In genomic region chr19:2650515-2650914, GRCh38 we compare ENCODE assay signal across 23 cellular contexts. TPM values are rescaled to one million over a fixed set of nuclear protein-coding genes. Genes with fewer than 3 reads are reported as not detected.
DNase-seq lines count a peak whose midpoint lies in the region; ATAC-seq, FAIRE-seq and TF ChIP-seq lines count a peak whose summit lies in the region.
"Had no signal": no experiment of that assay in that cellular context is flagged by ENCODE, and none has a peak within 500 bp of the region (broad histone marks: within the 10 kb centered on the region; RNA-seq: fewer than 3 reads in every experiment).

No MANE protein-coding gene starts in this region.

- H3K4me2 ChIP-seq in BLaER1 (no peak overlapping the region), PC-3 (ENCODE audit: low read length) (no peak overlapping the region)
- H3K4me2 ChIP-seq: GM23338 had no signal

- H3K9ac ChIP-seq in BLaER1 (no peak overlapping the region), kidney (ENCODE audit: low read length in 2 of 2) (no peak overlapping the region), PC-3 (ENCODE audit: low read length) (no peak overlapping the region)

- no peaks in the 10 kb centered on the region for H3K9me2 ChIP-seq in PC-3 (replicated peaks; ENCODE audit: low read length)

- CTCF ChIA-PET in PC-3 (lab: Charles Lee), result no interaction called here

- H3K4me1 ChIP-seq in BLaER1 (peaks cover 68% of the 10 kb centered on the region), kidney (ENCODE audit: control insufficient read depth in 1 of 2, insufficient read depth in 1 of 2, low read depth in 1 of 2, low read length in 2 of 2) (no peaks in the 10 kb centered on the region), PC-3 (ENCODE audit: insufficient read depth, low read length) (no peaks in the 10 kb centered on the region)
- H3K4me1 ChIP-seq: foreskin keratinocyte had no signal

- H3F3A ChIP-seq in PC-3 (ENCODE audit: low read length, unreplicated experiment), result no peaks in the 10 kb centered on the region

- no peak overlapping the region for H3K4me3 ChIP-seq in BLaER1
- no peak overlapping the region for H3K4me3 ChIP-seq in kidney (ENCODE audit: low read length in 2 of 2)
- no peak overlapping the region for H3K4me3 ChIP-seq in PC-3 (ENCODE audit: low read length)
- H3K4me3 ChIP-seq: GM23338 had no signal

- FAIRE-seq in kidney (lab: Jason Lieb, UNC), result no peak
- no peak for FAIRE-seq in RCC 7860 (lab: Jason Lieb, UNC)
- FAIRE-seq: endothelial cell of umbilical vein, GM19239 had no signal

- H4K20me1 ChIP-seq in BLaER1 (peaks cover 89% of the 10 kb centered on the region), PC-3 (ENCODE audit: low read length) (no peaks in the 10 kb centered on the region)

- H3K36me3 ChIP-seq in BLaER1 (peaks cover 21% of the 10 kb centered on the region), kidney (ENCODE audit: control insufficient read depth in 1 of 2, insufficient read depth in 2 of 2, low read length in 2 of 2) (no peaks in the 10 kb centered on the region), PC-3 (ENCODE audit: low read depth, low read length) (no peaks in the 10 kb centered on the region)
- H3K36me3 ChIP-seq: neutrophil had no signal

- peak overlapping the region; percentile 47 for H3K27ac ChIP-seq in BLaER1
- peak overlapping the region; percentile 40 for H3K27ac ChIP-seq in angular gyrus (ENCODE audit: low read depth, low read length)
- H3K27ac ChIP-seq in kidney (ENCODE audit: low read depth in 2 of 2, low read length in 2 of 2), result no peak overlapping the region
- H3K27ac ChIP-seq in PC-3 (ENCODE audit: low read length), result no peak overlapping the region
- H3K27ac ChIP-seq: foreskin keratinocyte, neutrophil had no signal

- TF ChIP-seq CTCF in kidney (IDR thresholded peaks at IDR 0.05; ENCODE audit: borderline replicate concordance, extremely low read depth, insufficient read depth), result no peak
- TF ChIP-seq CTCF in PC-3 (conservative IDR thresholded peaks at IDR 0.05; ENCODE audit: low read depth, low read length), result no peak

- H3K9me3 ChIP-seq in BLaER1 (no peaks in the 10 kb centered on the region), kidney (ENCODE audit: control insufficient read depth in 1 of 2, low read length in 2 of 2) (no peaks in the 10 kb centered on the region), PC-3 (ENCODE audit: low read length) (no peaks in the 10 kb centered on the region)
- H3K9me3 ChIP-seq: neutrophil had no signal

- DNase-seq in kidney (peak; percentile 93), sciatic nerve (ENCODE audit: low spot score) (no peak), NCI-H524 treated with DMSO at 0.1 percent for 48 hours (lab: John Stamatoyannopoulos, UW) (no peak), Kasumi-1 (lab: John Stamatoyannopoulos, UW) (no peak), RCC 7860 (ENCODE audit: low spot score) (no peak), PC-3 (no peak)
- DNase-seq: ACHN; activated CD4-positive, alpha-beta T cell treated with anti-CD3 and anti-CD28 coated beads for 1 hour; cortex of kidney; DMS153; foreskin keratinocyte; GF-D8; NCI-H1436 treated with DMSO at 0.1 percent for 48 hours; NCI-H2171; stimulated activated naive CD8-positive, alpha-beta T cell treated with anti-CD3 and anti-CD28 coated beads, Interleukin-15, Interleukin-2, amounts not matched to agents 100 U/mL and 50 U/mL, for 24 hours had no signal

- H2AFZ ChIP-seq in PC-3 (ENCODE audit: low read length), result no peak overlapping the region
- H2AFZ ChIP-seq: GM23338 had no signal

- no peaks in the 10 kb centered on the region for H3K79me2 ChIP-seq in PC-3 (ENCODE audit: low read length)

- BruUV-seq in PC-3 (replicated peaks; lab: Mats Ljungman, UMichigan), result no TSS peak

- ATAC-seq in sciatic nerve (peak; percentile 34), PC-3 (no peak)
- ATAC-seq: foreskin keratinocyte; GM23338; SK-N-SH treated with all-trans-retinoic acid at 6 μM for 48 hours; stimulated activated naive CD8-positive, alpha-beta T cell treated with anti-CD3 and anti-CD28 coated beads, Interleukin-15, Interleukin-2, amounts not matched to agents 100 U/mL and 50 U/mL, for 24 hours had no signal

- intact Hi-C loops in kidney (cut with DNase I), result no loop called here
- intact Hi-C loops in sciatic nerve (cut with DNase I), result no loop called here
- intact Hi-C loops in PC-3 (cut with micrococcal nuclease), result no loop called here

- H3K27me3 ChIP-seq in BLaER1, result no peaks in the 10 kb centered on the region
- H3K27me3 ChIP-seq in PC-3 (ENCODE audit: low read length), result no peaks in the 10 kb centered on the region
- H3K27me3 ChIP-seq: neutrophil had no signal

- POLR2A ChIA-PET in PC-3 (lab: Charles Lee; ENCODE audit: unreplicated experiment), result no interaction called here

RNA-seq across cellular contexts. Expression of gene GNG7, which starts 52.0 kb away (rescaled TPM):
- total RNA-seq in kidney, result 9.9 TPM
- polyA plus RNA-seq in kidney (ENCODE audit: insufficient read depth, low read depth, low replicate concordance), result 13.4 TPM
- 11.5 TPM for total RNA-seq in sciatic nerve
- 1.1 and 1.2 TPM in 2 replicates for total RNA-seq in PC-3 (2014; rRNA removed)
- total RNA-seq: M059J had no signal

Comparison
In these comparisons a context has a peak if more than half of its experiments do, and no peak if none do; other contexts are left out.
1. H3K27ac ChIP-seq: peak in BLaER1 (single experiment) and angular gyrus (single experiment); none in kidney (0 of 2) and PC-3 (single experiment).